ENCODE assay signal across 8 cellular contexts in genomic region chr17:13931111-13931526, GRCh38.
DNase-seq lines count a peak whose midpoint lies in the region; ATAC-seq, FAIRE-seq and TF ChIP-seq lines count a peak whose summit lies in the region.
"Had no signal": no experiment of that assay in that cellular context is flagged by ENCODE, and none has a peak within 500 bp of the region (broad histone marks: within the 10 kb centered on the region; RNA-seq: fewer than 3 reads in every experiment).

No MANE protein-coding gene starts in this region.

- H3K79me2 ChIP-seq in GM12878 (ENCODE audit: control insufficient read depth, insufficient read depth, low read length): no peaks in the 10 kb centered on the region

- FAIRE-seq in GM12878 (lab: Jason Lieb, UNC): no peak

- H3K4me3 ChIP-seq in GM12878 (no peak overlapping the region), left lung (no peak overlapping the region), uterus (no peak overlapping the region)

- TF ChIP-seq EP300 in GM12878 (IDR thresholded peaks at IDR 0.05; ENCODE audit: borderline replicate concordance in 1 of 2, control insufficient read depth in 1 of 2, low read depth in 2 of 2, low read length in 2 of 2): no peak

- SMC1A ChIA-PET in GM12878 (lab: Charles Lee; ENCODE audit: uncharacterized antibody, unreplicated experiment): interaction anchor here (0.9 kb wide), 1 partner anchor 9 kb away, joined by 4 read pairs; no protein-coding TSS in a partner anchor

- no TSS peak for BruUV-seq in GM12878 (replicated peaks; lab: Mats Ljungman, UMichigan)

- H3K4me1 ChIP-seq in GM12878 (ENCODE audit: control insufficient read depth, insufficient read depth, low read length) (no peaks in the 10 kb centered on the region), left lung (peaks cover 0 to 20% of the 10 kb centered on the region in 2 donors), uterus (no peaks in the 10 kb centered on the region)

- H4K20me1 ChIP-seq in GM12878 (ENCODE audit: control insufficient read depth, insufficient read depth): no peaks in the 10 kb centered on the region

- in situ Hi-C loops in GM12878 (cut with MboI) (no loop called here), ACHN (cut with HindIII; ENCODE audit: low pct_ligation_motif_present, low pct_unique_long_range_greater_than_20kb, low sequenced_read_pairs) (no loop called here)

- H3K4me1 Mint-ChIP-seq in IgD-negative memory B cell: peaks cover 20 to 27% (median 27%) of the 10 kb centered on the region in 3 donors

- no peaks in the 10 kb centered on the region for H3K27me3 Mint-ChIP-seq in IgD-negative memory B cell

- intact Hi-C loops in GM12878 (cut with micrococcal nuclease; ENCODE audit: unreplicated experiment) (no loop called here), left lung (cut with DNase I) (no loop called here), uterus (cut with DNase I; ENCODE audit: low total_unique reads) (no loop called here)

- ATAC-seq in GM12878: no peak
- ATAC-seq in left lung: peak; percentile 60

- H3K27ac ChIP-seq in GM12878 (ENCODE audit: control insufficient read depth, insufficient read depth) (no peak overlapping the region), left lung (peak overlapping the region; percentile 45 to 78), uterus (peak overlapping the region; percentile 60 to 62)

- WGBS in GM12878 (ENCODE audit: insufficient coverage, insufficient replicate concordance, low lambda C conversion rate, missing lambda C conversion rate): 76% methylated on average over 3 of the region's 3 CpGs

- peaks cover 3 to 4% (median 4%) of the 10 kb centered on the region in 3 donors for H3K9me3 Mint-ChIP-seq in IgD-negative memory B cell

- H3K27ac Mint-ChIP-seq in IgD-negative memory B cell: peak overlapping the region; percentile 93 to 99 (median 98)

- TF ChIP-seq RAD21 in GM12878 (IDR thresholded peaks at IDR 0.05; ENCODE audit: insufficient read depth, low read depth, low read length): no peak

- CTCF ChIA-PET in GM12878 (lab: Yijun Ruan, JAX) (interaction anchor here (0.6 kb wide), 1 partner anchor 444 kb away, joined by 5 read pairs; no protein-coding TSS in a partner anchor), HEK293T (lab: Yijun Ruan, JAX) (no interaction called here)

- H3K4me2 ChIP-seq in GM12878 (ENCODE audit: control insufficient read depth, insufficient read depth): no peak overlapping the region

- DNase-seq in GM12878 (ENCODE audit: low read depth, low spot score) (no peak), left lung (peak in 1 of 2 donors; percentile 59), uterus (peak; percentile 18 to 51), ACHN (no peak), HEK293T (ENCODE audit: extremely low spot score) (no peak), LoVo (ENCODE audit: low spot score) (no peak)
- DNase-seq: activated T-cell treated with anti-CD3 and anti-CD28 coated beads, Interleukin-2, amount 50 U/mL, for 48 hours had no signal

- H3K36me3 ChIP-seq in GM12878 (ENCODE audit: control insufficient read depth in 2 of 2, insufficient read depth in 2 of 2, low read length in 1 of 2) (no peaks in the 10 kb centered on the region), left lung (no peaks in the 10 kb centered on the region), uterus (no peaks in the 10 kb centered on the region)

- H3K9me3 ChIP-seq in GM12878 (replicated peaks; ENCODE audit: control insufficient read depth, insufficient read depth, low read length) (no peaks in the 10 kb centered on the region; the same call in 2 of the 3 replicates), left lung (no peaks in the 10 kb centered on the region), uterus (no peaks in the 10 kb centered on the region)

- H3K27me3 ChIP-seq in GM12878 (replicated peaks in 1 of 2; ENCODE audit: control insufficient read depth in 2 of 2, insufficient read depth in 2 of 2, low read length in 1 of 2) (no peaks in the 10 kb centered on the region), left lung (no peaks in the 10 kb centered on the region), uterus (no peaks in the 10 kb centered on the region)

- RAD21 ChIA-PET in GM12878 (lab: Charles Lee; ENCODE audit: unreplicated experiment): interaction anchor here (0.7 kb wide), 1 partner anchor 14 kb away, joined by 3 read pairs; no protein-coding TSS in a partner anchor

- TF ChIP-seq CTCF in GM12878 (IDR thresholded peaks at IDR 0.05 in 2 of 3, conservative IDR thresholded peaks at IDR 0.05 in 1 of 3; ENCODE audit: control insufficient read depth in 2 of 3, extremely low read depth in 1 of 3, insufficient read depth in 1 of 3, low read depth in 3 of 3, low read length in 3 of 3): no peak
- no peak for TF ChIP-seq CTCF in left lung (IDR thresholded peaks at IDR 0.05)
- TF ChIP-seq CTCF in uterus (IDR thresholded peaks at IDR 0.05): no peak

- TF ChIP-seq POLR2A in GM12878 (IDR thresholded peaks at IDR 0.05; ENCODE audit: low read depth, low read length) (no peak), uterus (IDR thresholded peaks at IDR 0.05) (no peak)

- no peaks in the 10 kb centered on the region for H3K36me3 Mint-ChIP-seq in IgD-negative memory B cell

- peak overlapping the region in 3 of 4 donors; percentile 41 to 79 (median 77) for H3K4me3 Mint-ChIP-seq in IgD-negative memory B cell

- no peak overlapping the region for H2AFZ ChIP-seq in GM12878 (ENCODE audit: control insufficient read depth, low read depth, low read length)

- no peak overlapping the region for H3K9ac ChIP-seq in GM12878 (ENCODE audit: control insufficient read depth, insufficient read depth, low read length)

- POLR2A ChIA-PET in GM12878 (lab: Charles Lee) (no interaction called here), HEK293T (lab: Yijun Ruan, JAX) (no interaction called here)

TF ChIP-seq in GM12878, 131 proteins besides CTCF, POLR2A, EP300 and RAD21:
- peak; percentile 50; the same call in 1 of the 2 replicates for TF ChIP-seq ATF7 (IDR thresholded peaks at IDR 0.05; ENCODE audit: low read depth)
- TF ChIP-seq, protein P1, sequence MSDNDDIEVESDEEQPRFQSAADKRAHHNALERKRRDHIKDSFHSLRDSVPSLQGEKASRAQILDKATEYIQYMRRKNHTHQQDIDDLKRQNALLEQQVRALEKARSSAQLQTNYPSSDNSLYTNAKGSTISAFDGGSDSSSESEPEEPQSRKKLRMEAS (IDR thresholded peaks at IDR 0.05; ENCODE audit: low read depth, low read length): no peak

TF ChIP-seq in HEK293T, 16 proteins besides CTCF, POLR2A, EP300 and RAD21:
- no peak for TF ChIP-seq LEF1 (IDR thresholded peaks at IDR 0.05; ENCODE audit: borderline replicate concordance)
- TF ChIP-seq, protein P2, sequence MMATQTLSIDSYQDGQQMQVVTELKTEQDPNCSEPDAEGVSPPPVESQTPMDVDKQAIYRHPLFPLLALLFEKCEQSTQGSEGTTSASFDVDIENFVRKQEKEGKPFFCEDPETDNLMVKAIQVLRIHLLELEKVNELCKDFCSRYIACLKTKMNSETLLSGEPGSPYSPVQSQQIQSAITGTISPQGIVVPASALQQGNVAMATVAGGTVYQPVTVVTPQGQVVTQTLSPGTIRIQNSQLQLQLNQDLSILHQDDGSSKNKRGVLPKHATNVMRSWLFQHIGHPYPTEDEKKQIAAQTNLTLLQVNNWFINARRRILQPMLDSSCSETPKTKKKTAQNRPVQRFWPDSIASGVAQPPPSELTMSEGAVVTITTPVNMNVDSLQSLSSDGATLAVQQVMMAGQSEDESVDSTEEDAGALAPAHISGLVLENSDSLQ (IDR thresholded peaks at IDR 0.05): no peak
- no peak for TF ChIP-seq ARNT (IDR thresholded peaks at IDR 0.05)
- TF ChIP-seq CTBP1 (IDR thresholded peaks at IDR 0.05; ENCODE audit: borderline replicate concordance): no peak
- TF ChIP-seq HDGF (IDR thresholded peaks at IDR 0.05; ENCODE audit: borderline replicate concordance): no peak
- no peak for TF ChIP-seq SUZ12 (IDR thresholded peaks at IDR 0.05)
- TF ChIP-seq SP1 (IDR thresholded peaks at IDR 0.05): no peak
- no peak for TF ChIP-seq TARDBP (IDR thresholded peaks at IDR 0.05)

Comparison
In these comparisons a context has a peak if more than half of its experiments do, and no peak if none do; other contexts are left out.
1. DNase-seq: peak in uterus (2 of 2); none in GM12878 (single experiment), ACHN (single experiment), HEK293T (single experiment) and LoVo (single experiment).